ENCODE assay signal across 14 cellular contexts in the genomic region with DNA sequence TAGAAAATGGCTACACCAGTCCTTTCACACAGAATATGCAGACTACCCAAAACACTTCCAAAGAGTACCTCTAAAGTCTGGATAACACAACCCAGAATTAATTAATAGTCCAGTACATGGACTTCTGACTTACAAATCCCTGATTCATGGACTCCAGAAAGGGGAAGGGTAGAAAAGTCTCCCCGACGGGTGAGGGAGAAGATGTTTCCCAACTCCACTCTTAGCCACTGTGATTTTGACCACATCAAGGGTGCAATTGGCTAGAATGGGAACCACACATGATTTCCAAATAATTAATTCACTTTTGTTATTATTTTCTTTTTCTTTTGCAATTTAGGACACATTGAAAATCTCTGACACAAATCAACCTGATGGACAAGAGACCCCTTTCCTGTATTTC. TPM values are rescaled to one million over a fixed set of nuclear protein-coding genes. Genes with fewer than 3 reads are reported as not detected.
"Had no signal": no experiment of that assay in that cellular context is flagged by ENCODE, and none has a peak within 500 bp of the region (broad histone marks: within the 10 kb centered on the region; RNA-seq: fewer than 3 reads in every experiment).

No MANE protein-coding gene starts in this region.

- H3K27ac ChIP-seq: brain microvascular endothelial cell, epithelial cell of prostate, lower lobe of right lung, pancreas, testis had no signal

- H3K36me3 ChIP-seq: brain microvascular endothelial cell, lower lobe of right lung, pancreas had no signal

- H3K27ac Mint-ChIP-seq: activated CD4-positive, alpha-beta memory T cell treated with anti-CD3 and anti-CD28 coated beads, Interleukin-2, amount 10 ng/mL, durations not matched to agents 7 days and 5 days; activated naive CD4-positive, alpha-beta T cell treated with anti-CD3 and anti-CD28 coated beads, Interleukin-2, amount 50 U/mL, for 72 hours; dendritic cell treated with granulocyte-macrophage colony-stimulating factor and Interleukin-4, amounts not matched to agents 40 ng/mL and 50 ng/mL, for 4 days; effector memory CD8-positive, alpha-beta T cell; stimulated activated naive CD8-positive, alpha-beta T cell treated with anti-CD3 and anti-CD28 coated beads, Interleukin-15, Interleukin-2, amounts not matched to agents 100 ng/mL and 50 ng/mL, for 24 hours had no signal

- H3K9me3 Mint-ChIP-seq: activated CD4-positive, alpha-beta memory T cell treated with anti-CD3 and anti-CD28 coated beads, Interleukin-2, amount 10 ng/mL, durations not matched to agents 7 days and 5 days; activated naive CD4-positive, alpha-beta T cell treated with anti-CD3 and anti-CD28 coated beads, Interleukin-2, amount 50 U/mL, for 72 hours; dendritic cell treated with granulocyte-macrophage colony-stimulating factor and Interleukin-4, amounts not matched to agents 40 ng/mL and 50 ng/mL, for 4 days; effector memory CD8-positive, alpha-beta T cell; stimulated activated naive CD8-positive, alpha-beta T cell treated with anti-CD3 and anti-CD28 coated beads, Interleukin-15, Interleukin-2, amounts not matched to agents 100 ng/mL and 50 ng/mL, for 24 hours had no signal

- H3K4me3 Mint-ChIP-seq: activated CD4-positive, alpha-beta memory T cell treated with anti-CD3 and anti-CD28 coated beads, Interleukin-2, amount 10 ng/mL, durations not matched to agents 7 days and 5 days had no signal

- H3K36me3 Mint-ChIP-seq: activated naive CD4-positive, alpha-beta T cell treated with anti-CD3 and anti-CD28 coated beads, Interleukin-2, amount 50 U/mL, for 72 hours had no signal

- DNase-seq: activated CD4-positive, alpha-beta memory T cell treated with anti-CD3 and anti-CD28 coated beads, Interleukin-2, amount 10 ng/mL, durations not matched to agents 7 days and 5 days; activated gamma-delta T cell; activated T-cell treated with anti-CD3 and anti-CD28 coated beads, Interleukin-2, amount 50 U/mL, for 48 hours; brain microvascular endothelial cell; effector memory CD8-positive, alpha-beta T cell; foreskin melanocyte; left cardiac atrium; pancreas; testis had no signal

- H3K9me3 ChIP-seq: lower lobe of right lung, pancreas, testis had no signal

- H3K4me3 ChIP-seq: lower lobe of right lung, pancreas had no signal

- H3K27me3 ChIP-seq: testis had no signal

RNA-seq across cellular contexts. Expression of gene TMEM130, which starts 1.4 kb away (rescaled TPM):
- total RNA-seq: activated CD4-positive, alpha-beta memory T cell treated with anti-CD3 and anti-CD28 coated beads, Interleukin-2, amount 10 ng/mL, durations not matched to agents 7 days and 5 days; activated naive CD4-positive, alpha-beta T cell treated with anti-CD3 and anti-CD28 coated beads, Interleukin-2, amount 50 U/mL, for 72 hours had no signal
